Comparison of ENCODE assay signal across 8 cellular contexts in the genomic region with DNA sequence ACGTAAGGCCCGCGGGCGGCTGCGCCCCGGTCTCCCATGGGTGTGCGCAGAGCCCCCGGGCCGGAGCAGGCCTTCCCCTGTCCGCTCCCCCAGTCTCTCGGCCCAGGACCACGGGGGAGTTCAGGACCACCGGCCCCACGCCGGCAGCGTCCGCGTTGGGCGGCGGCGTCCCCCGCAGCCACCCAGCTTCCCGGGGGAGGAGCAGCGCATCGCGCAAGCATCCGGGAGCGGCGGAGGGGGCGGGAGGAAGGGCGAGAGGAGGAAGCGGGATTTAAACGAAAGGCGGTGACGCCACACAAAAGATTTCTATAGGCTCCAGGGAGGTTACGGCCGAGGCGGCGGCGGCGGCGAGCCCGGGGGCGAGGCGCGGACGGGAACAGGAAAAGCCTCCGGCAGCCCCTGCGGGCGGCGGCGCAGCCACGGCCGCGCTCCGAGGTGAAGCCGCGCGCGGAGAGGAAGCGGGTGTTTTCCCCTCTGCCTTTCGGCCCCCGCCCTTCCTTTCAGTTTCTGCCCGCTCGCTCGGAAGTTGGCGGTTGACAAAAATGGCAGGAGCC. TPM values are rescaled to one million over a fixed set of nuclear protein-coding genes. Genes with fewer than 3 reads are reported as not detected.
DNase-seq lines count a peak whose midpoint lies in the region; ATAC-seq and FAIRE-seq lines count a peak whose summit lies in the region.

A gene (plus strand): TSS at position 298 of the 554 bp plus-strand sequence. CDS start 1,349 bp downstream, outside the sequence.

- H3K9ac ChIP-seq in NT2/D1 (ENCODE audit: insufficient read length, low read depth) (peak within 1 kb of the TSS; percentile 95), endocrine pancreas (ENCODE audit: control insufficient read depth, insufficient read depth, low read length) (peak within 1 kb of the TSS; percentile 90)

- H3K4me3 ChIP-seq in NT2/D1 (ENCODE audit: insufficient read length, low read depth): peak within 1 kb of the TSS; percentile 72
- peak within 1 kb of the TSS; percentile 54 for H3K4me3 ChIP-seq in endocrine pancreas (ENCODE audit: control insufficient read depth, insufficient read depth, low read length)

- H3K4me3 Mint-ChIP-seq in activated CD8-positive, alpha-beta memory T cell treated with anti-CD3 and anti-CD28 coated beads, Interleukin-2, amount 10 ng/mL, durations not matched to agents 7 days and 5 days: peak within 1 kb of the TSS; percentile 94

- H3K27me3 ChIP-seq in NT2/D1 (ENCODE audit: insufficient read depth, insufficient read length) (no peaks in the 10 kb centered on the region), endocrine pancreas (ENCODE audit: control insufficient read depth, insufficient read depth, low read length) (no peaks in the 10 kb centered on the region)

- FAIRE-seq in HTR-8/SVneo (lab: Jason Lieb, UNC): no peak

- no peaks in the 10 kb centered on the region for H3K27me3 Mint-ChIP-seq in activated CD8-positive, alpha-beta memory T cell treated with anti-CD3 and anti-CD28 coated beads, Interleukin-2, amount 10 ng/mL, durations not matched to agents 7 days and 5 days

- no peaks in the 10 kb centered on the region for H3K9me3 Mint-ChIP-seq in activated CD8-positive, alpha-beta memory T cell treated with anti-CD3 and anti-CD28 coated beads, Interleukin-2, amount 10 ng/mL, durations not matched to agents 7 days and 5 days (ENCODE audit: low read depth)

- peaks cover 51% of the 10 kb centered on the region for H3K4me1 Mint-ChIP-seq in activated CD8-positive, alpha-beta memory T cell treated with anti-CD3 and anti-CD28 coated beads, Interleukin-2, amount 10 ng/mL, durations not matched to agents 7 days and 5 days

- H3K36me3 Mint-ChIP-seq in activated CD8-positive, alpha-beta memory T cell treated with anti-CD3 and anti-CD28 coated beads, Interleukin-2, amount 10 ng/mL, durations not matched to agents 7 days and 5 days: peaks cover 22% of the 10 kb centered on the region

- CTCF ChIA-PET in activated CD8-positive, alpha-beta memory T cell treated with anti-CD3 and anti-CD28 coated beads, Interleukin-2, amount 10 ng/mL, durations not matched to agents 7 days and 5 days (lab: Charles Lee): interaction anchor here (2.5 to 3.4 kb wide), 3 partner anchors 9 to 266 kb away, joined by 14 to 25 read pairs (median 14); no protein-coding TSS in a partner anchor

- peak within 1 kb of the TSS; percentile 96 for H3K27ac Mint-ChIP-seq in activated CD8-positive, alpha-beta memory T cell treated with anti-CD3 and anti-CD28 coated beads, Interleukin-2, amount 10 ng/mL, durations not matched to agents 7 days and 5 days

- H3K4me1 ChIP-seq in NT2/D1 (ENCODE audit: insufficient read depth, insufficient read length) (peaks cover 5% of the 10 kb centered on the region), endocrine pancreas (ENCODE audit: control insufficient read depth, insufficient read depth, low read length) (no peaks in the 10 kb centered on the region)

- DNase-seq in COLO829 (ENCODE audit: low spot score) (peak; percentile 72), HTR-8/SVneo (ENCODE audit: insufficient read length, low spot score) (peak; percentile 87), NT2/D1 (ENCODE audit: low read depth, low spot score) (peak; percentile 86), mesenteric fat pad (ENCODE audit: low spot score) (peak; percentile 95)
- DNase-seq in activated CD8-positive, alpha-beta memory T cell treated with anti-CD3 and anti-CD28 coated beads, Interleukin-2, amount 10 ng/mL, durations not matched to agents 7 days and 5 days: peak; percentile 91
- peak; percentile 45 for DNase-seq in stimulated activated CD8-positive, alpha-beta memory T cell treated with anti-CD3 and anti-CD28 coated beads, Interleukin-15, amount 100 ng/mL, for 1 hour (ENCODE audit: low read depth)

- H3K36me3 ChIP-seq in NT2/D1 (ENCODE audit: insufficient read depth, insufficient read length, low read length) (peaks cover 26% of the 10 kb centered on the region), endocrine pancreas (ENCODE audit: control insufficient read depth, insufficient read depth, low read length) (no peaks in the 10 kb centered on the region)

- H3K9me3 ChIP-seq in NT2/D1 (ENCODE audit: insufficient read depth, low read length) (no peaks in the 10 kb centered on the region), endocrine pancreas (ENCODE audit: control insufficient read depth, low read length) (no peaks in the 10 kb centered on the region)

- peak; percentile 45 for ATAC-seq in GM21367 (IDR thresholded peaks at IDR 0.05; ENCODE audit: unreplicated experiment)
- ATAC-seq in activated CD8-positive, alpha-beta memory T cell treated with anti-CD3 and anti-CD28 coated beads, Interleukin-2, amount 10 ng/mL, durations not matched to agents 7 days and 5 days: peak; percentile 74

RNA-seq across cellular contexts. Expression of the gene that starts here (rescaled TPM):
- total RNA-seq in activated CD8-positive, alpha-beta memory T cell treated with anti-CD3 and anti-CD28 coated beads, Interleukin-2, amount 10 ng/mL, durations not matched to agents 7 days and 5 days: 10 to 100 TPM; 31.2 to 32.3 TPM
- total RNA-seq in mesenteric fat pad: 43.1 TPM

Comparison
In these comparisons a context has a peak if more than half of its experiments do, and no peak if none do; other contexts are left out.
1. Peak in every context shown above with its lines: DNase-seq, ATAC-seq and H3K4me3 ChIP-seq.
2. DNase-seq: peak in every context shown above with its lines; median percentile 95 in mesenteric fat pad; 91 in activated CD8-positive, alpha-beta memory T cell treated with anti-CD3 and anti-CD28 coated beads, Interleukin-2, amount 10 ng/mL, durations not matched to agents 7 days and 5 days; 87 in HTR-8/SVneo; 86 in NT2/D1; 72 in COLO829; 45 in stimulated activated CD8-positive, alpha-beta memory T cell treated with anti-CD3 and anti-CD28 coated beads, Interleukin-15, amount 100 ng/mL, for 1 hour.